9 cellular contexts compared by ENCODE assay signal in the genomic region with DNA sequence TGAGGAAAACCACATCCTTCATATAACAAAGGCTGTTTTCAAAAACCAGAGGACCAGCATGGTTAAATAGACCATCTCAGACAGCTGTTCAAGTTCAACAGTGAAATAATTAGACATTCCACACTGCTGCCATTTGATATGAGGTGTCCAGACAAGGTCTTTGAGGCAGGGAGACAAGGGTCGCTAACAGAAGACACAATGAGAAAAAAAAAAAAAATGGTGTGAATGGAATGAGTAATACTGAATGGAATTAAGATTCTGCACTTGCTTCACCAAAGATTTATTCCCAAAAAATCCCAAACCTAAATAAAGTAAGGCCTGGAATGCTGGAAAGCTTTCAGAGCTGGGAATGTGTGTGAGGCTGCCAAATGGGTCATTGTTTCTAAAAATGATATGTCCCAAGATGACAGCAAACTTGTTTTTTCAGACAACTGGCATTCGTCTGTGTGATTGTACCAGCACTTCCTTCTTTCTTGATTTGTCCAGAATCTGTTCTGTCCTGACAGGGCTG.
DNase-seq lines count a peak whose midpoint lies in the region; ATAC-seq and TF ChIP-seq lines count a peak whose summit lies in the region.
"Had no signal": no experiment of that assay in that cellular context is flagged by ENCODE, and none has a peak within 500 bp of the region (broad histone marks: within the 10 kb centered on the region; RNA-seq: fewer than 3 reads in every experiment).

No MANE protein-coding gene starts in this region.

- H3K36me3 ChIP-seq in CD8-positive, alpha-beta T cell (ENCODE audit: insufficient read depth, low read length): no peaks in the 10 kb centered on the region
- H3K36me3 ChIP-seq in mesenchymal stem cell (ENCODE audit: control insufficient read depth in 1 of 2, insufficient read depth in 2 of 2, low read depth in 1 of 2, low read length in 2 of 2): no peaks in the 10 kb centered on the region
- H3K36me3 ChIP-seq: adrenal gland had no signal

- H2AFZ ChIP-seq in mesenchymal stem cell (ENCODE audit: low read depth, low read length): no peak overlapping the region

- whole genome bisulfite sequencing in mesenchymal stem cell: 7% methylated on average over 1 of the region's 2 CpGs

- no peak overlapping the region for H2BK15ac ChIP-seq in mesenchymal stem cell (ENCODE audit: low read depth, poor library complexity, severe bottlenecking)

- no peak overlapping the region for H2BK12ac ChIP-seq in mesenchymal stem cell (ENCODE audit: low read length in 2 of 2)

- no peaks in the 10 kb centered on the region for H3K27me3 ChIP-seq in CD8-positive, alpha-beta T cell (ENCODE audit: insufficient read depth, low read length)
- no peaks in the 10 kb centered on the region for H3K27me3 ChIP-seq in mesenchymal stem cell (ENCODE audit: control insufficient read depth in 1 of 2, insufficient read depth in 1 of 2, low read length in 2 of 2)
- H3K27me3 ChIP-seq: adrenal gland had no signal

- intact Hi-C loops in CD8-positive, alpha-beta T cell (cut with DNase I, micrococcal nuclease): loop anchor here in 1 of 2 experiments (5.0 kb wide), 1 partner anchor 50 kb away; no protein-coding TSS in a partner anchor
- intact Hi-C loops in activated T-helper 1 cell treated with anti-CD3 and anti-CD28 coated beads, Interleukin-12 subunit alpha, Interleukin-12 subunit beta, Interleukin-2, Interleukin-4 antibody, amounts not matched to agents 30 ng/mL and 10 ng/mL and 1 ng/mL, durations not matched to agents 14 hours and 24 hours and 36 hours (cut with micrococcal nuclease): no loop called here

- peak overlapping the region; percentile 19 for H3K4me3 Mint-ChIP-seq in CD8-positive, alpha-beta T cell
- no peak overlapping the region for H3K4me3 Mint-ChIP-seq in activated naive CD8-positive, alpha-beta T cell treated with anti-CD3 and anti-CD28 coated beads, Interleukin-2, amount 10 ng/mL, durations not matched to agents 7 days and 5 days
- no peak overlapping the region for H3K4me3 Mint-ChIP-seq in activated T-helper 1 cell treated with anti-CD3 and anti-CD28 coated beads, Interleukin-12 subunit alpha, Interleukin-12 subunit beta, Interleukin-2, Interleukin-4 antibody, amounts not matched to agents 30 ng/mL and 10 ng/mL and 1 ng/mL, durations not matched to agents 14 hours and 24 hours and 36 hours

- H3K9me3 ChIP-seq in CD8-positive, alpha-beta T cell (ENCODE audit: low read length): no peaks in the 10 kb centered on the region
- no peaks in the 10 kb centered on the region for H3K9me3 ChIP-seq in mesenchymal stem cell (ENCODE audit: control insufficient read depth, low read length)
- H3K9me3 ChIP-seq: adrenal gland had no signal

- ATAC-seq in CD8-positive, alpha-beta T cell: no peak
- ATAC-seq in activated naive CD8-positive, alpha-beta T cell treated with anti-CD3 and anti-CD28 coated beads, Interleukin-2, amount 10 ng/mL, durations not matched to agents 7 days and 5 days (ENCODE audit: low read depth): peak; percentile 39
- no peak for ATAC-seq in GM18907 (IDR thresholded peaks at IDR 0.05; ENCODE audit: unreplicated experiment)

- no peak overlapping the region for H3K18ac ChIP-seq in mesenchymal stem cell (ENCODE audit: low read depth in 1 of 2, low read length in 2 of 2)

- H4K8ac ChIP-seq in mesenchymal stem cell (ENCODE audit: low read length): no peak overlapping the region

- CTCF ChIA-PET in CD8-positive, alpha-beta T cell (lab: Charles Lee): no interaction called here

- H4K91ac ChIP-seq in mesenchymal stem cell (ENCODE audit: low read length): no peak overlapping the region

- H3K27ac Mint-ChIP-seq in CD8-positive, alpha-beta T cell: peak overlapping the region; percentile 70
- peak overlapping the region; percentile 41 for H3K27ac Mint-ChIP-seq in activated naive CD8-positive, alpha-beta T cell treated with anti-CD3 and anti-CD28 coated beads, Interleukin-2, amount 10 ng/mL, durations not matched to agents 7 days and 5 days
- no peak overlapping the region for H3K27ac Mint-ChIP-seq in activated T-helper 1 cell treated with anti-CD3 and anti-CD28 coated beads, Interleukin-12 subunit alpha, Interleukin-12 subunit beta, Interleukin-2, Interleukin-4 antibody, amounts not matched to agents 30 ng/mL and 10 ng/mL and 1 ng/mL, durations not matched to agents 14 hours and 24 hours and 36 hours

- DNase-seq in CD8-positive, alpha-beta T cell: no peak
- DNase-seq in H4 (ENCODE audit: low spot score) (peak; percentile 57), mesenchymal stem cell (peak; percentile 47), NCI-H1694 treated with DMSO at 0.1 percent for 48 hours (lab: John Stamatoyannopoulos, UW) (no peak), activated gamma-delta T cell treated with Interleukin-2 at 50 U/mL for 16 hours (no peak)
- no peak for DNase-seq in activated naive CD8-positive, alpha-beta T cell treated with anti-CD3 and anti-CD28 coated beads, Interleukin-2, amount 10 ng/mL, durations not matched to agents 7 days and 5 days
- DNase-seq in activated T-helper 1 cell treated with anti-CD3 and anti-CD28 coated beads, Interleukin-12 subunit alpha, Interleukin-12 subunit beta, Interleukin-2, Interleukin-4 antibody, amounts not matched to agents 30 ng/mL and 10 ng/mL and 1 ng/mL, durations not matched to agents 14 hours and 24 hours and 36 hours (ENCODE audit: low spot score): no peak
- DNase-seq: adrenal gland had no signal

- H3K9ac ChIP-seq in mesenchymal stem cell (ENCODE audit: low read length): no peak overlapping the region

- no peak overlapping the region for H2AK5ac ChIP-seq in mesenchymal stem cell (ENCODE audit: low read length, severe bottlenecking)

- no peak overlapping the region for H3K23ac ChIP-seq in mesenchymal stem cell (ENCODE audit: low read length in 2 of 2)

- H3K4me1 ChIP-seq in CD8-positive, alpha-beta T cell (ENCODE audit: insufficient read depth, low read length): peaks cover 18% of the 10 kb centered on the region
- no peaks in the 10 kb centered on the region for H3K4me1 ChIP-seq in mesenchymal stem cell (ENCODE audit: control insufficient read depth, insufficient read depth, low read depth, low read length)
- H3K4me1 ChIP-seq: adrenal gland had no signal

- no peaks in the 10 kb centered on the region for H3K27me3 Mint-ChIP-seq in CD8-positive, alpha-beta T cell (ENCODE audit: low read depth)
- H3K27me3 Mint-ChIP-seq in activated naive CD8-positive, alpha-beta T cell treated with anti-CD3 and anti-CD28 coated beads, Interleukin-2, amount 10 ng/mL, durations not matched to agents 7 days and 5 days: no peaks in the 10 kb centered on the region
- H3K27me3 Mint-ChIP-seq in activated T-helper 1 cell treated with anti-CD3 and anti-CD28 coated beads, Interleukin-12 subunit alpha, Interleukin-12 subunit beta, Interleukin-2, Interleukin-4 antibody, amounts not matched to agents 30 ng/mL and 10 ng/mL and 1 ng/mL, durations not matched to agents 14 hours and 24 hours and 36 hours (ENCODE audit: insufficient read depth): no peaks in the 10 kb centered on the region

- no peak overlapping the region for H3K27ac ChIP-seq in CD8-positive, alpha-beta T cell (ENCODE audit: low read depth, low read length)
- no peak overlapping the region for H3K27ac ChIP-seq in mesenchymal stem cell (ENCODE audit: low read length, poor library complexity, severe bottlenecking)
- H3K27ac ChIP-seq: adrenal gland had no signal

- no peaks in the 10 kb centered on the region for H3K79me1 ChIP-seq in mesenchymal stem cell (replicated peaks; ENCODE audit: low read length, poor library complexity, severe bottlenecking)

- no peak overlapping the region for H2BK5ac ChIP-seq in mesenchymal stem cell (ENCODE audit: low read depth, low read length, poor library complexity, severe bottlenecking)

- H2BK120ac ChIP-seq in mesenchymal stem cell (ENCODE audit: low read depth, low read length): no peak overlapping the region

- TF ChIP-seq CTCF in CD8-positive, alpha-beta T cell (IDR thresholded peaks at IDR 0.05): no peak

- H3K36me3 Mint-ChIP-seq in CD8-positive, alpha-beta T cell: peaks cover 15% of the 10 kb centered on the region
- H3K36me3 Mint-ChIP-seq in activated naive CD8-positive, alpha-beta T cell treated with anti-CD3 and anti-CD28 coated beads, Interleukin-2, amount 10 ng/mL, durations not matched to agents 7 days and 5 days: peaks cover 25% of the 10 kb centered on the region
- H3K36me3 Mint-ChIP-seq in activated T-helper 1 cell treated with anti-CD3 and anti-CD28 coated beads, Interleukin-12 subunit alpha, Interleukin-12 subunit beta, Interleukin-2, Interleukin-4 antibody, amounts not matched to agents 30 ng/mL and 10 ng/mL and 1 ng/mL, durations not matched to agents 14 hours and 24 hours and 36 hours (ENCODE audit: low read depth): peaks cover 4% of the 10 kb centered on the region

- no peak overlapping the region for H3K4me3 ChIP-seq in CD8-positive, alpha-beta T cell (ENCODE audit: low read depth, low read length)
- H3K4me3 ChIP-seq in mesenchymal stem cell (ENCODE audit: insufficient read depth in 1 of 2, low read depth in 1 of 2, low read length in 2 of 2): no peak overlapping the region
- H3K4me3 ChIP-seq: adrenal gland had no signal

- no peaks in the 10 kb centered on the region for H3K9me3 Mint-ChIP-seq in CD8-positive, alpha-beta T cell
- H3K9me3 Mint-ChIP-seq in activated naive CD8-positive, alpha-beta T cell treated with anti-CD3 and anti-CD28 coated beads, Interleukin-2, amount 10 ng/mL, durations not matched to agents 7 days and 5 days: peaks cover 2% of the 10 kb centered on the region
- H3K9me3 Mint-ChIP-seq in activated T-helper 1 cell treated with anti-CD3 and anti-CD28 coated beads, Interleukin-12 subunit alpha, Interleukin-12 subunit beta, Interleukin-2, Interleukin-4 antibody, amounts not matched to agents 30 ng/mL and 10 ng/mL and 1 ng/mL, durations not matched to agents 14 hours and 24 hours and 36 hours: no peaks in the 10 kb centered on the region

- H3K4me2 ChIP-seq in mesenchymal stem cell (ENCODE audit: low read length, poor library complexity, severe bottlenecking): no peak overlapping the region

- peaks cover 28% of the 10 kb centered on the region for H3K4me1 Mint-ChIP-seq in CD8-positive, alpha-beta T cell (ENCODE audit: low read depth)
- H3K4me1 Mint-ChIP-seq in activated naive CD8-positive, alpha-beta T cell treated with anti-CD3 and anti-CD28 coated beads, Interleukin-2, amount 10 ng/mL, durations not matched to agents 7 days and 5 days: peaks cover 24% of the 10 kb centered on the region
- H3K4me1 Mint-ChIP-seq in activated T-helper 1 cell treated with anti-CD3 and anti-CD28 coated beads, Interleukin-12 subunit alpha, Interleukin-12 subunit beta, Interleukin-2, Interleukin-4 antibody, amounts not matched to agents 30 ng/mL and 10 ng/mL and 1 ng/mL, durations not matched to agents 14 hours and 24 hours and 36 hours (ENCODE audit: low read depth): peaks cover 7% of the 10 kb centered on the region

- H3K14ac ChIP-seq in mesenchymal stem cell (ENCODE audit: low read length in 2 of 2): no peak overlapping the region

- POLR2A ChIA-PET in CD8-positive, alpha-beta T cell (lab: Charles Lee): interaction anchor here (0.7 to 1.8 kb wide), 8 partner anchors 15 to 322 kb away, joined by 3 to 6 read pairs (median 4); no protein-coding TSS in a partner anchor
- POLR2A ChIA-PET in activated naive CD8-positive, alpha-beta T cell treated with anti-CD3 and anti-CD28 coated beads, Interleukin-2, amount 10 ng/mL, durations not matched to agents 7 days and 5 days (lab: Charles Lee): no interaction called here

- H3K4ac ChIP-seq in mesenchymal stem cell (ENCODE audit: low read depth in 1 of 2, low read length in 2 of 2): no peak overlapping the region

Comparison
In these comparisons a context has a peak if more than half of its experiments do, and no peak if none do; other contexts are left out.
1. DNase-seq: peak in H4 (single experiment) and mesenchymal stem cell (single experiment); none in CD8-positive, alpha-beta T cell (0 of 7), activated naive CD8-positive, alpha-beta T cell treated with anti-CD3 and anti-CD28 coated beads, Interleukin-2, amount 10 ng/mL, durations not matched to agents 7 days and 5 days (single experiment), NCI-H1694 treated with DMSO at 0.1 percent for 48 hours (single experiment), activated gamma-delta T cell treated with Interleukin-2 at 50 U/mL for 16 hours (single experiment) and activated T-helper 1 cell treated with anti-CD3 and anti-CD28 coated beads, Interleukin-12 subunit alpha, Interleukin-12 subunit beta, Interleukin-2, Interleukin-4 antibody, amounts not matched to agents 30 ng/mL and 10 ng/mL and 1 ng/mL, durations not matched to agents 14 hours and 24 hours and 36 hours (single experiment).